Comparison of ENCODE assay signal across 11 cellular contexts in the genomic region with DNA sequence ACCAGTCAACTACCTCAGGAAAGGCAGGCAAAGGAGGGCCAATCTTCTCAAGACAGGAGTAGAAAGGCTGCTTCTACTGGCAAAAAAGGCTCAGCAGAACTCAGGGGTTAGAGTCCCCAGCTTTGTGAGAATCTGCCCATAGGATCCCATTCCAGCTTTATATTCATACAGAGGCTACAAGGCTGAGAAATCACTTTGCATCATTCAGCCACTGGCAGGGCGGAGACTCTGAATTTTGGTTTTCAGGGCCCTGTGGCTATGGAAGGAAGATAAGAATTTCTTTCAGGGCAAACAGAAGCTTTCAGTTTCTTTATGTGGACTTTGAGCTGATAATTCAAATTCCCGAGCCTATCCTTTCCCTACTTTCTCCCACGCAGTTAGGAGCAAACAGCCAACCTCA.
A peak's percentile ranks its signal among the peaks of the same experiment; 100 is the strongest.
DNase-seq lines count a peak whose midpoint lies in the region; ATAC-seq and TF ChIP-seq lines count a peak whose summit lies in the region.
"Had no signal": no experiment of that assay in that cellular context is flagged by ENCODE, and none has a peak within 500 bp of the region (broad histone marks: within the 10 kb centered on the region; RNA-seq: fewer than 3 reads in every experiment).

No MANE protein-coding gene starts in this region.

- H3K27ac Mint-ChIP-seq in CD8-positive, alpha-beta memory T cell: peak overlapping the region; percentile 86 to 98 (median 95)
- H3K27ac Mint-ChIP-seq in activated naive CD8-positive, alpha-beta T cell treated with anti-CD3 and anti-CD28 coated beads for 36 hours: peak overlapping the region; percentile 93
- no peak overlapping the region for H3K27ac Mint-ChIP-seq in HFFc6
- H3K27ac Mint-ChIP-seq: GM23338 had no signal

- H3K27me3 ChIP-seq in CD8-positive, alpha-beta memory T cell (ENCODE audit: insufficient read depth, low read length, poor library complexity, severe bottlenecking): no peaks in the 10 kb centered on the region

- no peaks in the 10 kb centered on the region for H3K36me3 ChIP-seq in CD8-positive, alpha-beta memory T cell (ENCODE audit: insufficient read depth, low read length)

- CTCF ChIA-PET in CD8-positive, alpha-beta memory T cell (lab: Charles Lee): interaction anchor here (0.8 to 1.3 kb wide), 6 partner anchors 46 to 1156 kb away, joined by 3 to 5 read pairs (median 3); no protein-coding TSS in a partner anchor

- H3K4me3 Mint-ChIP-seq in CD8-positive, alpha-beta memory T cell: peak overlapping the region; percentile 25 to 76 (median 59)
- no peak overlapping the region for H3K4me3 Mint-ChIP-seq in activated naive CD8-positive, alpha-beta T cell treated with anti-CD3 and anti-CD28 coated beads for 36 hours
- no peak overlapping the region for H3K4me3 Mint-ChIP-seq in HFFc6
- H3K4me3 Mint-ChIP-seq: GM23338 had no signal

- peaks cover 4 to 6% (median 5%) of the 10 kb centered on the region in 3 donors for H3K36me3 Mint-ChIP-seq in CD8-positive, alpha-beta memory T cell
- H3K36me3 Mint-ChIP-seq in activated naive CD8-positive, alpha-beta T cell treated with anti-CD3 and anti-CD28 coated beads for 36 hours: peaks cover 31% of the 10 kb centered on the region
- no peaks in the 10 kb centered on the region for H3K36me3 Mint-ChIP-seq in HFFc6 (ENCODE audit: low read depth)

- H3K4me3 ChIP-seq in CD8-positive, alpha-beta memory T cell (ENCODE audit: low read length): no peak overlapping the region
- H3K4me3 ChIP-seq: GM23338, SK-N-MC had no signal

- peak overlapping the region; percentile 51 for H3K27ac ChIP-seq in CD8-positive, alpha-beta memory T cell (ENCODE audit: low read depth, low read length)
- H3K27ac ChIP-seq: SK-N-MC had no signal

- POLR2A ChIA-PET in CD8-positive, alpha-beta memory T cell (lab: Charles Lee): interaction anchor here (0.5 kb wide), 1 partner anchor 1043 kb away, joined by 7 read pairs; no protein-coding TSS in a partner anchor

- no peaks in the 10 kb centered on the region for H3K27me3 Mint-ChIP-seq in CD8-positive, alpha-beta memory T cell
- H3K27me3 Mint-ChIP-seq in activated naive CD8-positive, alpha-beta T cell treated with anti-CD3 and anti-CD28 coated beads for 36 hours: no peaks in the 10 kb centered on the region
- no peaks in the 10 kb centered on the region for H3K27me3 Mint-ChIP-seq in HFFc6 (ENCODE audit: insufficient read depth)

- H3K4me1 ChIP-seq in CD8-positive, alpha-beta memory T cell (ENCODE audit: insufficient read depth, low read length): peaks cover 91% of the 10 kb centered on the region

- TF ChIP-seq CTCF in HFFc6 (IDR thresholded peaks at IDR 0.05): no peak

- peaks cover 92 to 95% (median 93%) of the 10 kb centered on the region in 3 donors for H3K4me1 Mint-ChIP-seq in CD8-positive, alpha-beta memory T cell
- peaks cover 44% of the 10 kb centered on the region for H3K4me1 Mint-ChIP-seq in activated naive CD8-positive, alpha-beta T cell treated with anti-CD3 and anti-CD28 coated beads for 36 hours
- H3K4me1 Mint-ChIP-seq in HFFc6 (ENCODE audit: low read depth): no peaks in the 10 kb centered on the region
- H3K4me1 Mint-ChIP-seq: GM23338 had no signal

- no peaks in the 10 kb centered on the region for H3K9me3 ChIP-seq in CD8-positive, alpha-beta memory T cell (ENCODE audit: low read length)

- H3K9me3 Mint-ChIP-seq in CD8-positive, alpha-beta memory T cell: peaks cover 0 to 10% (median 6%) of the 10 kb centered on the region in 5 donors
- H3K9me3 Mint-ChIP-seq in activated naive CD8-positive, alpha-beta T cell treated with anti-CD3 and anti-CD28 coated beads for 36 hours: peaks cover 6% of the 10 kb centered on the region
- peaks cover 13% of the 10 kb centered on the region for H3K9me3 Mint-ChIP-seq in HFFc6

- peak in 1 of 5 donors; percentile 12 for DNase-seq in CD8-positive, alpha-beta memory T cell
- no peak for DNase-seq in activated naive CD8-positive, alpha-beta T cell treated with anti-CD3 and anti-CD28 coated beads for 36 hours
- DNase-seq in amygdala (lab: John Stamatoyannopoulos, UW): no peak
- no peak for DNase-seq in HFFc6
- no peak for DNase-seq in C1 segment of cervical spinal cord (lab: John Stamatoyannopoulos, UW)
- DNase-seq in NCI-H82 (lab: John Stamatoyannopoulos, UW): no peak
- DNase-seq: mesenchymal stem cell had no signal

- ATAC-seq in GM19438 (IDR thresholded peaks at IDR 0.05; ENCODE audit: low read depth, unreplicated experiment) (peak; percentile 38), HG03354 (IDR thresholded peaks at IDR 0.05; ENCODE audit: poor library complexity, severe bottlenecking, unreplicated experiment) (peak; percentile 43)
- ATAC-seq: GM23338 had no signal

Comparison
In these comparisons a context has a peak if more than half of its experiments do, and no peak if none do; other contexts are left out.
1. H3K4me3 Mint-ChIP-seq: peak in CD8-positive, alpha-beta memory T cell (7 of 7); none in activated naive CD8-positive, alpha-beta T cell treated with anti-CD3 and anti-CD28 coated beads for 36 hours (single experiment) and HFFc6 (single experiment).